8 cellular contexts compared by ENCODE assay signal in genomic region chr18:22169889-22170420, GRCh38. TPM values are rescaled to one million over a fixed set of nuclear protein-coding genes. Genes with fewer than 3 reads are reported as not detected.
A peak's percentile ranks its signal among the peaks of the same experiment; 100 is the strongest.
DNase-seq lines count a peak whose midpoint lies in the region; ATAC-seq and TF ChIP-seq lines count a peak whose summit lies in the region.

No MANE protein-coding gene starts in this region.

- peaks cover 27% of the 10 kb centered on the region for H3K27me3 ChIP-seq in fibroblast of lung (ENCODE audit: control insufficient read depth, insufficient read depth, low read length)
- H3K27me3 ChIP-seq in neuron (ENCODE audit: insufficient read depth, low read length), result peaks cover 99% of the 10 kb centered on the region

- H3K36me3 ChIP-seq in fibroblast of lung (ENCODE audit: control insufficient read depth, insufficient read depth, low read length) (peaks cover 2% of the 10 kb centered on the region), neuron (ENCODE audit: insufficient read depth, low read length) (no peaks in the 10 kb centered on the region)

- H3K4me3 ChIP-seq in fibroblast of lung (replicated peaks in 1 of 4; ENCODE audit: control extremely low read depth in 1 of 4, insufficient read depth in 1 of 4, low read depth in 3 of 4, low read length in 4 of 4) (peak overlapping the region; percentile 79 to 91 (median 88)), neuron (ENCODE audit: low read length) (peak overlapping the region; percentile 21)

- ATAC-seq in GM21528 (IDR thresholded peaks at IDR 0.05; ENCODE audit: low FRiP score, unreplicated experiment), result peak; percentile 16
- no peak for ATAC-seq in GM21367 (IDR thresholded peaks at IDR 0.05; ENCODE audit: unreplicated experiment)

- H2AFZ ChIP-seq in fibroblast of lung (ENCODE audit: low read length), result peak overlapping the region; percentile 70
- peak overlapping the region; percentile 44 for H2AFZ ChIP-seq in neuron (ENCODE audit: low read depth, low read length)

- peaks cover 17% of the 10 kb centered on the region for H3K79me2 ChIP-seq in fibroblast of lung (ENCODE audit: control insufficient read depth, insufficient read depth, low read length)

- H3K4me2 ChIP-seq in fibroblast of lung (ENCODE audit: extremely low read depth, insufficient read depth, low read length), result peak overlapping the region; percentile 95

- H4K20me1 ChIP-seq in fibroblast of lung (ENCODE audit: control insufficient read depth, extremely low read depth, insufficient read depth, low read length), result no peaks in the 10 kb centered on the region

- DNase-seq in A172 (ENCODE audit: low spot score), result peak; percentile 28
- peak; percentile 47 for DNase-seq in SW480 (ENCODE audit: low spot score)
- DNase-seq in fibroblast of lung (ENCODE audit: low read depth in 2 of 2), result peak in 1 of 2 donors; percentile 67
- no peak for DNase-seq in hippocampal formation (lab: John Stamatoyannopoulos, UW)
- no peak for DNase-seq in activated CD4-positive, alpha-beta T cell treated with anti-CD3 and anti-CD28 coated beads, Interleukin-2, amount 50 U/mL, for 4 hours

- no peak for TF ChIP-seq CTCF in fibroblast of lung (conservative IDR thresholded peaks at IDR 0.05 in 1 of 2, IDR thresholded peaks at IDR 0.05 in 1 of 2; ENCODE audit: low read depth in 1 of 2, low read length in 2 of 2)

- peaks cover 4% of the 10 kb centered on the region for H3K4me1 ChIP-seq in fibroblast of lung (ENCODE audit: control insufficient read depth, extremely low read depth, insufficient read depth, low read length)
- peaks cover 9% of the 10 kb centered on the region for H3K4me1 ChIP-seq in neuron (ENCODE audit: insufficient read depth, low read length)

- H3K9ac ChIP-seq in fibroblast of lung (ENCODE audit: insufficient read depth, low read length), result peak overlapping the region; percentile 75

- H3K27ac ChIP-seq in fibroblast of lung (ENCODE audit: insufficient read depth, low read length), result peak overlapping the region; percentile 79

- no peaks in the 10 kb centered on the region for H3K9me3 ChIP-seq in fibroblast of lung (ENCODE audit: control insufficient read depth, insufficient read depth, low read depth, low read length)
- no peaks in the 10 kb centered on the region for H3K9me3 ChIP-seq in neuron (ENCODE audit: low read length)

RNA-seq across cellular contexts. Expression of gene GATA6, which starts 0.6 kb away (rescaled TPM):
- 3.9 and 4.3 TPM in 2 replicates for total RNA-seq in A172 (2014; rRNA removed; shearing (Covaris generic))
- 6.3 and 10.0 TPM in 2 replicates for total RNA-seq in fibroblast of lung
- polyA plus RNA-seq in fibroblast of lung, result 1.4 and 4.1 TPM in 2 replicates
- 2.1 and 5.7 TPM in 2 replicates for polyA plus RNA-seq in fibroblast of lung (2012)
- polyA minus RNA-seq in fibroblast of lung (ENCODE audit: low replicate concordance), result 0.31 and 1.1 TPM in 2 replicates

Comparison
In these comparisons a context has a peak if more than half of its experiments do, and no peak if none do; other contexts are left out.
1. DNase-seq: peak in A172 (single experiment) and SW480 (single experiment); none in hippocampal formation (0 of 2) and activated CD4-positive, alpha-beta T cell treated with anti-CD3 and anti-CD28 coated beads, Interleukin-2, amount 50 U/mL, for 4 hours (0 of 2).